18 cellular contexts compared by ENCODE assay signal in the genomic region with DNA sequence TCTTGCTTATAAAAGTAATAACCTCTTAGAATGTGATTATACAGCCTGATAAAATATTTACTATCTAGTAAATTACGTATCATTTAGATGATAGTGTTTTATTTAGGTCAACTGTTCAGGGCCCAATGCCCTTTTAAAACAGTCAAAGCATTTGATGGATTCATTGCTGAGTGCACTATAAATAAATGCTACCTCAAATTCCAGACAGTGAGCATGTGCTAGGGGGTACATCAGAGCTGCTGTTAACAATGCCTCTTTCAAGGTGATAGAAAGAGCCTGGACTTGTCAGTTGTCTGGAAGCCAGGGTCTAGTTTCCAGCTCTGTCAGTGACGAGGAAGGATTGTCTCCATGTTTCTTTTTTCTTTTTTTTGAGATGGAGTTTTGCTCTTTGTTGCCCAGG. TPM values are rescaled to one million over a fixed set of nuclear protein-coding genes. Genes with fewer than 3 reads are reported as not detected.
A peak's percentile ranks its signal among the peaks of the same experiment; 100 is the strongest.
DNase-seq lines count a peak whose midpoint lies in the region; ATAC-seq and TF ChIP-seq lines count a peak whose summit lies in the region.
"Had no signal": no experiment of that assay in that cellular context is flagged by ENCODE, and none has a peak within 500 bp of the region (broad histone marks: within the 10 kb centered on the region; RNA-seq: fewer than 3 reads in every experiment).

No MANE protein-coding gene starts in this region.

- ATAC-seq in Right ventricle myocardium inferior (peak; percentile 64), left cardiac atrium (no peak), psoas muscle (peak in 1 of 4 donors; percentile 55), HG02973 (IDR thresholded peaks at IDR 0.05; ENCODE audit: unreplicated experiment) (no peak), GM21786 (IDR thresholded peaks at IDR 0.05; ENCODE audit: unreplicated experiment) (no peak)
- ATAC-seq: CD8-positive, alpha-beta T cell had no signal

- H3K4me3 ChIP-seq in left ventricle myocardium inferior (no peak overlapping the region), psoas muscle (no peak overlapping the region)
- H3K4me3 ChIP-seq: BLaER1, GM23248 had no signal

- H3K4me1 ChIP-seq in left ventricle myocardium inferior (peaks cover 51% of the 10 kb centered on the region), psoas muscle (peaks cover 26% of the 10 kb centered on the region)
- H3K4me1 ChIP-seq: BLaER1 had no signal

- DNase-seq in Right ventricle myocardium inferior (ENCODE audit: missing footprints) (no peak), left cardiac atrium (no peak), HEK293T (ENCODE audit: extremely low spot score) (no peak), left ventricle myocardium inferior (no peak), psoas muscle (no peak), COLO829 (ENCODE audit: low spot score) (no peak)
- DNase-seq: CD4-positive, CD25-positive, alpha-beta regulatory T cell; CD8-positive, alpha-beta T cell; DMS 273 treated with DMSO at 0.1 percent for 48 hours; DMS79 treated with DMSO at 0.1 percent for 48 hours; GM23248; H7; HCEC 1CT had no signal

- H3K27me3 ChIP-seq in left ventricle myocardium inferior (ENCODE audit: low read depth), result no peaks in the 10 kb centered on the region
- peaks cover 0 to 2% (median 0%) of the 10 kb centered on the region in 3 donors for H3K27me3 ChIP-seq in psoas muscle (ENCODE audit: insufficient read depth in 3 of 3, low read length in 2 of 3)
- H3K27me3 ChIP-seq: BLaER1 had no signal

- H3K27ac ChIP-seq in left ventricle myocardium inferior (replicated peaks), result peak overlapping the region; percentile 97
- peak overlapping the region; percentile 79 for H3K27ac ChIP-seq in psoas muscle
- H3K27ac ChIP-seq: 22Rv1, BLaER1, C4-2B, GM23248 had no signal

- WGBS in psoas muscle, 3 donors, result 37 to 53% (median 41%) methylated on average over 2 of the region's 2 CpGs

- H3K9me3 ChIP-seq in left ventricle myocardium inferior (replicated peaks), result no peaks in the 10 kb centered on the region
- H3K9me3 ChIP-seq in psoas muscle, result no peaks in the 10 kb centered on the region
- H3K9me3 ChIP-seq: BLaER1 had no signal

- CTCF ChIA-PET in HEK293T (lab: Yijun Ruan, JAX), result no interaction called here

- intact Hi-C loops in Right ventricle myocardium inferior (cut with DNase I) (no loop called here), left cardiac atrium (cut with DNase I) (no loop called here), left ventricle myocardium inferior (cut with micrococcal nuclease) (no loop called here), psoas muscle (cut with DNase I) (no loop called here)

- TF ChIP-seq CTCF in left ventricle myocardium inferior (IDR thresholded peaks at IDR 0.05; ENCODE audit: borderline replicate concordance) (no peak), psoas muscle (IDR thresholded peaks at IDR 0.05) (no peak)

- POLR2A ChIA-PET in HEK293T (lab: Yijun Ruan, JAX), result interaction anchor here (6.3 kb wide), 1 partner anchor 8 kb away, joined by 60 read pairs; a partner anchor contains a TSS

- H3K36me3 ChIP-seq in left ventricle myocardium inferior (no peaks in the 10 kb centered on the region), psoas muscle (ENCODE audit: insufficient read depth in 1 of 2, low read depth in 1 of 2) (no peaks in the 10 kb centered on the region)
- H3K36me3 ChIP-seq: BLaER1 had no signal

TF ChIP-seq in HEK293T, 16 proteins besides CTCF, POLR2A, EP300 and RAD21:
- TF ChIP-seq CTBP1 (IDR thresholded peaks at IDR 0.05; ENCODE audit: borderline replicate concordance), result no peak
- TF ChIP-seq, protein P1, sequence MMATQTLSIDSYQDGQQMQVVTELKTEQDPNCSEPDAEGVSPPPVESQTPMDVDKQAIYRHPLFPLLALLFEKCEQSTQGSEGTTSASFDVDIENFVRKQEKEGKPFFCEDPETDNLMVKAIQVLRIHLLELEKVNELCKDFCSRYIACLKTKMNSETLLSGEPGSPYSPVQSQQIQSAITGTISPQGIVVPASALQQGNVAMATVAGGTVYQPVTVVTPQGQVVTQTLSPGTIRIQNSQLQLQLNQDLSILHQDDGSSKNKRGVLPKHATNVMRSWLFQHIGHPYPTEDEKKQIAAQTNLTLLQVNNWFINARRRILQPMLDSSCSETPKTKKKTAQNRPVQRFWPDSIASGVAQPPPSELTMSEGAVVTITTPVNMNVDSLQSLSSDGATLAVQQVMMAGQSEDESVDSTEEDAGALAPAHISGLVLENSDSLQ (IDR thresholded peaks at IDR 0.05), result peak; percentile 71

RNA-seq across cellular contexts. Expression of a gene that starts 7.5 kb away (rescaled TPM):
- total RNA-seq in Right ventricle myocardium inferior (19.4 TPM), left cardiac atrium (10 to 100 TPM; 12.4 to 14.5 TPM), left ventricle myocardium inferior (19.8 TPM), psoas muscle (10 to 100 TPM; 11.0 to 14.7 (median 13.6) TPM)
- polyA plus RNA-seq in psoas muscle, result 10 to 100 TPM in 2 of 3 donors, 1 to 10 TPM in 1; 7.8 to 14.8 (median 14.0) TPM

RNA-seq across cellular contexts. Expression of a gene that starts 50.2 kb away (rescaled TPM):
- total RNA-seq in Right ventricle myocardium inferior (12.7 TPM), left cardiac atrium (10 to 100 TPM; 12.1 to 12.3 TPM), left ventricle myocardium inferior (10.0 TPM), psoas muscle (10 to 100 TPM in 1 of 4 donors, 1 to 10 TPM in 3; 4.0 to 14.6 (median 4.7) TPM)
- 1 to 10 TPM; 2.5 to 5.0 (median 4.0) TPM for polyA plus RNA-seq in psoas muscle
